ENCODE assay signal across 17 cellular contexts in the genomic region with DNA sequence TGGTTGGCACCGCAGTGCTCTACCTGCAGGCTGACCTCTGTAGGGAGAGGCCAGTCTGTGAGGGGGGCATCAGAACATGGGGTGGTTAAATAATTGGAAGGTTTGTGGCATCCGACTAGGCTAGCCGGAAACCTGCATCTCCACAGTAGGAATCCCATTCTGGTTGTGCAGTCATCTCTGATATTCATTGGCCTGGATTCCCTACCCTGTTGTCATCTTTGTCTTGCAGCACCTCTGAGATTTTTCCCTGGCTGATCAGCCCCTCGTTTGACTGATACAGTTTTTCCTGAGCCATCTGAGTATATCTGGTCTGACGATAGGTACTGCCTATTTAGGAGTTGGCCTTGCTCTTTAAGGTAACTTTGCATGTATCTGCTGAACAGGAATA.
"Had no signal": no experiment of that assay in that cellular context is flagged by ENCODE, and none has a peak within 500 bp of the region (broad histone marks: within the 10 kb centered on the region; RNA-seq: fewer than 3 reads in every experiment).

No MANE protein-coding gene starts in this region.

- DNase-seq: activated CD4-positive, alpha-beta T cell treated with anti-CD3 and anti-CD28 coated beads for 4 hours; activated CD8-positive, alpha-beta T cell treated with anti-CD3 and anti-CD28 coated beads, Interleukin-2, amount 10 ng/mL, durations not matched to agents 7 days and 5 days; activated gamma-delta T cell treated with Interleukin-2 at 50 U/mL for 16 hours; adrenal gland; cerebellar nuclear complex; cortex of kidney; effector CD8-positive, alpha-beta T cell; left ventricle myocardium superior; naive thymus-derived CD8-positive, alpha-beta T cell; ovary; stimulated activated naive CD4-positive, alpha-beta T cell treated with Interleukin-2 at 50 U/mL for 16 hours; T-helper 2 cell had no signal

- H3K36me3 Mint-ChIP-seq: activated naive CD4-positive, alpha-beta T cell treated with anti-CD3 and anti-CD28 coated beads, Interleukin-2, amount 50 U/mL, for 72 hours; WTC11 had no signal

- H3K9me3 Mint-ChIP-seq: activated naive CD4-positive, alpha-beta T cell treated with anti-CD3 and anti-CD28 coated beads, Interleukin-2, amount 50 U/mL, for 72 hours; activated T-helper 1 cell treated with anti-CD3 and anti-CD28 coated beads, Interleukin-12 subunit alpha, Interleukin-12 subunit beta, Interleukin-2, Interleukin-4 antibody, amounts not matched to agents 30 ng/mL and 10 ng/mL and 1 ng/mL, durations not matched to agents 14 hours and 24 hours and 36 hours; naive thymus-derived CD8-positive, alpha-beta T cell; WTC11 had no signal

- H3K9me3 ChIP-seq: adrenal gland, esophagus muscularis mucosa, ovary, thyroid gland had no signal

- H3K27me3 ChIP-seq: adrenal gland, esophagus muscularis mucosa, ovary, thyroid gland had no signal

- H3K27ac ChIP-seq: adrenal gland, esophagus muscularis mucosa, ovary, thyroid gland had no signal

- H3K36me3 ChIP-seq: adrenal gland, esophagus muscularis mucosa, ovary, thyroid gland had no signal

- H3K27ac Mint-ChIP-seq: activated CD8-positive, alpha-beta T cell treated with anti-CD3 and anti-CD28 coated beads, Interleukin-2, amount 10 ng/mL, durations not matched to agents 7 days and 5 days; activated T-helper 1 cell treated with anti-CD3 and anti-CD28 coated beads, Interleukin-12 subunit alpha, Interleukin-12 subunit beta, Interleukin-2, Interleukin-4 antibody, amounts not matched to agents 30 ng/mL and 10 ng/mL and 1 ng/mL, durations not matched to agents 14 hours and 24 hours and 36 hours; WTC11 had no signal

- H3K27me3 Mint-ChIP-seq: naive thymus-derived CD8-positive, alpha-beta T cell had no signal

- H3K4me3 ChIP-seq: adrenal gland, esophagus muscularis mucosa, ovary, thyroid gland had no signal

- H3K4me3 Mint-ChIP-seq: activated CD8-positive, alpha-beta T cell treated with anti-CD3 and anti-CD28 coated beads, Interleukin-2, amount 10 ng/mL, durations not matched to agents 7 days and 5 days; activated T-helper 1 cell treated with anti-CD3 and anti-CD28 coated beads, Interleukin-12 subunit alpha, Interleukin-12 subunit beta, Interleukin-2, Interleukin-4 antibody, amounts not matched to agents 30 ng/mL and 10 ng/mL and 1 ng/mL, durations not matched to agents 14 hours and 24 hours and 36 hours; naive thymus-derived CD8-positive, alpha-beta T cell; WTC11 had no signal
